ENCODE assay signal across 8 cellular contexts in genomic region chr1:156496211-156496761, GRCh38. TPM values are rescaled to one million over a fixed set of nuclear protein-coding genes. Genes with fewer than 3 reads are reported as not detected.
DNase-seq lines count a peak whose midpoint lies in the region; ATAC-seq and TF ChIP-seq lines count a peak whose summit lies in the region.

No MANE protein-coding gene starts in this region.

- no peaks in the 10 kb centered on the region for H3K27me3 Mint-ChIP-seq in CD4-positive, alpha-beta T cell
- no peaks in the 10 kb centered on the region for H3K27me3 Mint-ChIP-seq in brain
- no peaks in the 10 kb centered on the region for H3K27me3 Mint-ChIP-seq in nephron progenitor cell (ENCODE audit: low read depth, poor library complexity)

- no peak for TF ChIP-seq CTCF in CD4-positive, alpha-beta T cell (IDR thresholded peaks at IDR 0.05)
- TF ChIP-seq CTCF in HL-60 (IDR thresholded peaks at IDR 0.05; ENCODE audit: insufficient read depth, low read length), result no peak
- TF ChIP-seq CTCF in brain (conservative IDR thresholded peaks at IDR 0.05), result no peak
- no peak for TF ChIP-seq CTCF in nephron progenitor cell (IDR thresholded peaks at IDR 0.05)

- no peaks in the 10 kb centered on the region for H3K27me3 ChIP-seq in CD4-positive, alpha-beta T cell (ENCODE audit: control insufficient read depth, insufficient read depth, low read length)
- H3K27me3 ChIP-seq in HL-60 (ENCODE audit: insufficient read depth, poor library complexity, severe bottlenecking), result no peaks in the 10 kb centered on the region

- no peaks in the 10 kb centered on the region for H3K9me3 Mint-ChIP-seq in CD4-positive, alpha-beta T cell
- no peaks in the 10 kb centered on the region for H3K9me3 Mint-ChIP-seq in brain
- H3K9me3 Mint-ChIP-seq in nephron progenitor cell, result no peaks in the 10 kb centered on the region

- H3K36me3 Mint-ChIP-seq in CD4-positive, alpha-beta T cell (ENCODE audit: low read depth), result peaks cover 55% of the 10 kb centered on the region
- peaks cover 14% of the 10 kb centered on the region for H3K36me3 Mint-ChIP-seq in brain
- H3K36me3 Mint-ChIP-seq in nephron progenitor cell (ENCODE audit: low read depth), result no peaks in the 10 kb centered on the region

- peak overlapping the region; percentile 81 for H3K4me3 ChIP-seq in HL-60 (replicated peaks; ENCODE audit: insufficient read depth, low read length)

- POLR2A ChIA-PET in CD4-positive, alpha-beta T cell (lab: Charles Lee), result no interaction called here

- CTCF ChIA-PET in CD4-positive, alpha-beta T cell (lab: Charles Lee), result no interaction called here

- peak overlapping the region; percentile 97 for H3K27ac Mint-ChIP-seq in CD4-positive, alpha-beta T cell
- H3K27ac Mint-ChIP-seq in brain (peak overlapping the region; percentile 56 to 97 (median 86)), nephron progenitor cell (no peak overlapping the region)

- peaks cover 83% of the 10 kb centered on the region for H3K4me1 Mint-ChIP-seq in CD4-positive, alpha-beta T cell (ENCODE audit: low read depth)
- peaks cover 79% of the 10 kb centered on the region for H3K4me1 Mint-ChIP-seq in brain
- H3K4me1 Mint-ChIP-seq in nephron progenitor cell, result peaks cover 78% of the 10 kb centered on the region

- no peaks in the 10 kb centered on the region for H3K9me3 ChIP-seq in CD4-positive, alpha-beta T cell (ENCODE audit: control insufficient read depth, low read length)

- ATAC-seq in CD4-positive, alpha-beta T cell (ENCODE audit: poor library complexity), result no peak
- no peak for ATAC-seq in GM18873 (IDR thresholded peaks at IDR 0.05; ENCODE audit: low FRiP score, unreplicated experiment)
- no peak for ATAC-seq in GM18861 (IDR thresholded peaks at IDR 0.05; ENCODE audit: unreplicated experiment)

- H3K27ac ChIP-seq in CD4-positive, alpha-beta T cell (ENCODE audit: low read depth, low read length), result no peak overlapping the region
- no peak overlapping the region for H3K27ac ChIP-seq in HL-60 (replicated peaks)

- peak overlapping the region; percentile 78 for H3K4me3 Mint-ChIP-seq in CD4-positive, alpha-beta T cell
- H3K4me3 Mint-ChIP-seq in brain (peak overlapping the region; percentile 42 to 93 (median 93)), nephron progenitor cell (peak overlapping the region; percentile 35)

- intact Hi-C loops in CD4-positive, alpha-beta T cell (cut with DNase I, micrococcal nuclease), result no loop called here

- no peak for DNase-seq in CD4-positive, alpha-beta T cell
- peak in 1 of 2 experiments; percentile 59 for DNase-seq in HL-60 (ENCODE audit: low read depth in 1 of 2, low spot score in 1 of 2)
- no peak for DNase-seq in nephron progenitor cell
- no peak for DNase-seq in A172 (ENCODE audit: low spot score)
- no peak for DNase-seq in activated CD8-positive, alpha-beta memory T cell treated with anti-CD3 and anti-CD28 coated beads, Interleukin-2, amount 50 U/mL, for 4 hours

RNA-seq across cellular contexts. Expression of gene MEF2D, which starts 4.3 kb away (rescaled TPM):
- total RNA-seq in CD4-positive, alpha-beta T cell, result 100 to 1,000 TPM; 155 to 162 TPM
- 22.7 TPM for polyA plus RNA-seq in brain (ENCODE audit: insufficient read depth, low read depth, low replicate concordance)
- total RNA-seq in A172 (2014; rRNA removed; shearing (Covaris generic)), result 14.6 and 22.2 TPM in 2 replicates

Comparison
In these comparisons a context has a peak if more than half of its experiments do, and no peak if none do; other contexts are left out.
1. H3K4me3 Mint-ChIP-seq: peak in every context shown above with its lines; median percentile 93 in brain; 78 in CD4-positive, alpha-beta T cell; 35 in nephron progenitor cell.